Comparison of ENCODE assay signal across 11 cellular contexts in genomic region chr11:62667460-62667859, GRCh38. TPM values are rescaled to one million over a fixed set of nuclear protein-coding genes. Genes with fewer than 3 reads are reported as not detected.
DNase-seq lines count a peak whose midpoint lies in the region; ATAC-seq and TF ChIP-seq lines count a peak whose summit lies in the region.
"Had no signal": no experiment of that assay in that cellular context is flagged by ENCODE, and none has a peak within 500 bp of the region (broad histone marks: within the 10 kb centered on the region; RNA-seq: fewer than 3 reads in every experiment).

No MANE protein-coding gene starts in this region.

- no TSS peak for BruUV-seq in OCI-LY7 (replicated peaks; lab: Mats Ljungman, UMichigan)

- no peaks in the 10 kb centered on the region for H3K9me3 ChIP-seq in OCI-LY7 (ENCODE audit: low read length)
- no peaks in the 10 kb centered on the region for H3K9me3 ChIP-seq in skeletal muscle satellite cell (replicated peaks; ENCODE audit: low read length)
- no peaks in the 10 kb centered on the region for H3K9me3 ChIP-seq in upper lobe of left lung
- H3K9me3 ChIP-seq: tibial artery had no signal

- H3K27me3 Mint-ChIP-seq in activated CD4-positive, alpha-beta T cell treated with anti-CD3 and anti-CD28 coated beads, Interleukin-2, amount 10 ng/mL, durations not matched to agents 24 days and 14 days = no peaks in the 10 kb centered on the region
- no peaks in the 10 kb centered on the region for H3K27me3 Mint-ChIP-seq in chondrocyte (ENCODE audit: low read depth)

- no peak for DNase-seq in activated CD4-positive, alpha-beta T cell treated with anti-CD3 and anti-CD28 coated beads, Interleukin-2, amount 10 ng/mL, durations not matched to agents 24 days and 14 days
- DNase-seq in activated CD4-positive, alpha-beta T cell treated with anti-CD3 and anti-CD28 coated beads for 48 hours = no peak
- DNase-seq in OCI-LY7 (ENCODE audit: low spot score) (peak; percentile 20), chondrocyte (ENCODE audit: low spot score) (no peak), upper lobe of left lung (no peak)
- DNase-seq: dermis blood vessel endothelial cell; stimulated activated CD4-positive, alpha-beta T cell treated with anti-CD3 and anti-CD28 coated beads, Interleukin-4, amount 100 ng/mL, for 24 hours; tibial artery had no signal

- H3K4me1 ChIP-seq in OCI-LY7 (ENCODE audit: insufficient read depth, low read length, poor library complexity, severe bottlenecking) (peaks cover 52% of the 10 kb centered on the region), skeletal muscle satellite cell (ENCODE audit: control insufficient read depth, insufficient read depth, low read length) (peaks cover 28% of the 10 kb centered on the region), upper lobe of left lung (peaks cover 34 to 55% (median 40%) of the 10 kb centered on the region in 4 donors)

- 82 to 86% methylated on average over 2 of the region's 2 CpGs for WGBS in upper lobe of left lung, 2 donors

- no peaks in the 10 kb centered on the region for H3K9me3 Mint-ChIP-seq in activated CD4-positive, alpha-beta T cell treated with anti-CD3 and anti-CD28 coated beads, Interleukin-2, amount 10 ng/mL, durations not matched to agents 24 days and 14 days
- H3K9me3 Mint-ChIP-seq in chondrocyte (ENCODE audit: low read depth) = no peaks in the 10 kb centered on the region

- peaks cover 6% of the 10 kb centered on the region; the same call in 1 of the 2 replicates for H4K20me1 ChIP-seq in OCI-LY7 (ENCODE audit: insufficient read depth, low read length)

- no peak for TF ChIP-seq EP300 in upper lobe of left lung (IDR thresholded peaks at IDR 0.05)

- no peak for TF ChIP-seq POLR2A in upper lobe of left lung (IDR thresholded peaks at IDR 0.05)

- POLR2A ChIA-PET in OCI-LY7 (lab: Charles Lee) = interaction anchor here (0.7 to 8.3 kb wide), 7 partner anchors 14 to 174 kb away, joined by 3 to 159 read pairs (median 4); partner anchors contain the start of genes INTS5, MTA2, TMEM179B and TUT1

- H3K27me3 ChIP-seq in skeletal muscle satellite cell (ENCODE audit: control insufficient read depth, insufficient read depth, low read length) = no peaks in the 10 kb centered on the region
- no peaks in the 10 kb centered on the region for H3K27me3 ChIP-seq in upper lobe of left lung
- H3K27me3 ChIP-seq: tibial artery had no signal

- CTCF ChIA-PET in OCI-LY7 (lab: Charles Lee; ENCODE audit: unreplicated experiment) = no interaction called here

- H2AFZ ChIP-seq in OCI-LY7 (ENCODE audit: low read length) = no peak overlapping the region

- H3K4me3 ChIP-seq in OCI-LY7 (ENCODE audit: low read depth, low read length, poor library complexity, severe bottlenecking) (peak overlapping the region; percentile 86), skeletal muscle satellite cell (ENCODE audit: low read length) (no peak overlapping the region), upper lobe of left lung (peak overlapping the region in 1 of 4 donors; percentile 60)

- peaks cover 71% of the 10 kb centered on the region for H3K79me2 ChIP-seq in OCI-LY7 (ENCODE audit: insufficient read depth, low read depth, low read length)

- peak overlapping the region; percentile 98 for H3K4me3 Mint-ChIP-seq in activated CD4-positive, alpha-beta T cell treated with anti-CD3 and anti-CD28 coated beads, Interleukin-2, amount 10 ng/mL, durations not matched to agents 24 days and 14 days
- no peak overlapping the region for H3K4me3 Mint-ChIP-seq in chondrocyte (ENCODE audit: unreplicated experiment)

- intact Hi-C loops in activated CD4-positive, alpha-beta T cell treated with anti-CD3 and anti-CD28 coated beads, Interleukin-2, amount 10 ng/mL, durations not matched to agents 24 days and 14 days (cut with micrococcal nuclease) = loop anchor here (5.0 kb wide), 2 partner anchors 95 to 175 kb away; partner anchors contain the start of gene POLR2G
- intact Hi-C loops in OCI-LY7 (cut with micrococcal nuclease; ENCODE audit: unreplicated experiment) = loop anchor here (5.0 kb wide), 1 partner anchor 75 kb away; the partner anchor contains the start of gene TUT1

- H3K4me1 Mint-ChIP-seq in activated CD4-positive, alpha-beta T cell treated with anti-CD3 and anti-CD28 coated beads, Interleukin-2, amount 10 ng/mL, durations not matched to agents 24 days and 14 days = peaks cover 39% of the 10 kb centered on the region
- H3K4me1 Mint-ChIP-seq in chondrocyte (ENCODE audit: low read depth) = peaks cover 45% of the 10 kb centered on the region

- H3K9ac ChIP-seq in skeletal muscle satellite cell (ENCODE audit: low read depth, low read length) = peak overlapping the region; percentile 95

- TF ChIP-seq CTCF in OCI-LY7 (conservative IDR thresholded peaks at IDR 0.05; ENCODE audit: low read length) = no peak
- TF ChIP-seq CTCF in chondrocyte (IDR thresholded peaks at IDR 0.05) = no peak
- no peak for TF ChIP-seq CTCF in upper lobe of left lung (IDR thresholded peaks at IDR 0.05)

- H3K4me2 ChIP-seq in OCI-LY7 (ENCODE audit: low read length) (peak overlapping the region; percentile 89), skeletal muscle satellite cell (ENCODE audit: low read length) (peak overlapping the region; percentile 97)

- H3K9me2 ChIP-seq in OCI-LY7 (ENCODE audit: insufficient read depth, low read length) = no peaks in the 10 kb centered on the region

- no peak for ATAC-seq in GM18511 (IDR thresholded peaks at IDR 0.05; ENCODE audit: unreplicated experiment)
- ATAC-seq in upper lobe of left lung (ENCODE audit: low FRiP score in 2 of 2) = no peak
- ATAC-seq in GM18907 (IDR thresholded peaks at IDR 0.05; ENCODE audit: unreplicated experiment) = no peak

- H3K36me3 ChIP-seq in OCI-LY7 (ENCODE audit: insufficient read depth, low read length) = peaks cover 44% of the 10 kb centered on the region
- peaks cover 29% of the 10 kb centered on the region for H3K36me3 ChIP-seq in skeletal muscle satellite cell (ENCODE audit: insufficient read depth, low read length)
- peaks cover 3 to 13% (median 8%) of the 10 kb centered on the region in 4 donors for H3K36me3 ChIP-seq in upper lobe of left lung

- peaks cover 65% of the 10 kb centered on the region for H3K36me3 Mint-ChIP-seq in activated CD4-positive, alpha-beta T cell treated with anti-CD3 and anti-CD28 coated beads, Interleukin-2, amount 10 ng/mL, durations not matched to agents 24 days and 14 days (ENCODE audit: low read depth)
- H3K36me3 Mint-ChIP-seq in chondrocyte (ENCODE audit: low read depth) = peaks cover 7% of the 10 kb centered on the region

- H3K27ac Mint-ChIP-seq in activated CD4-positive, alpha-beta T cell treated with anti-CD3 and anti-CD28 coated beads, Interleukin-2, amount 10 ng/mL, durations not matched to agents 24 days and 14 days = peak overlapping the region; percentile 65
- peak overlapping the region; percentile 51 for H3K27ac Mint-ChIP-seq in chondrocyte (ENCODE audit: unreplicated experiment)

- H3K27ac ChIP-seq in OCI-LY7 (ENCODE audit: low read depth, low read length, poor library complexity, severe bottlenecking) = peak overlapping the region; percentile 94
- H3K27ac ChIP-seq in upper lobe of left lung = no peak overlapping the region

RNA-seq across cellular contexts. Expression of gene CSKMT, which starts 2.3 kb away (rescaled TPM):
- total RNA-seq in activated CD4-positive, alpha-beta T cell treated with anti-CD3 and anti-CD28 coated beads, Interleukin-2, amount 10 ng/mL, durations not matched to agents 24 days and 14 days = 59.5 and 60.9 TPM in 2 replicates
- total RNA-seq in OCI-LY7 (2014; rRNA removed; shearing (Covaris generic)) = 88.4 and 90.8 TPM in 2 replicates
- total RNA-seq in OCI-LY7 (2022) (52.6 and 80.1 TPM in 2 replicates), chondrocyte (7.8 to 8.4 TPM (median 8.4 TPM) in 3 replicates), upper lobe of left lung (10 to 100 TPM in 3 of 6 donors, 1 to 10 TPM in 3; 5.7 to 16.0 (median 10.0) TPM)
- total RNA-seq in skeletal muscle satellite cell (2012; rRNA removed) = 7.6 and 11.4 TPM in 2 replicates

RNA-seq across cellular contexts. Expression of gene C11orf98, which starts 2.5 kb away (rescaled TPM):
- 143 and 147 TPM in 2 replicates for total RNA-seq in activated CD4-positive, alpha-beta T cell treated with anti-CD3 and anti-CD28 coated beads, Interleukin-2, amount 10 ng/mL, durations not matched to agents 24 days and 14 days
- 148 and 194 TPM in 2 replicates for total RNA-seq in OCI-LY7 (2014; rRNA removed; shearing (Covaris generic))
- total RNA-seq in OCI-LY7 (2022) (84.4 and 105 TPM in 2 replicates), chondrocyte (39.0 to 61.1 TPM (median 47.5 TPM) in 3 replicates), upper lobe of left lung (10 to 100 TPM; 16.8 to 42.0 (median 30.6) TPM)
- 44.8 and 57.8 TPM in 2 replicates for total RNA-seq in skeletal muscle satellite cell (2012; rRNA removed)

RNA-seq across cellular contexts. Expression of gene UQCC3, which starts 4.0 kb away (rescaled TPM):
- total RNA-seq in activated CD4-positive, alpha-beta T cell treated with anti-CD3 and anti-CD28 coated beads, Interleukin-2, amount 10 ng/mL, durations not matched to agents 24 days and 14 days = 8.6 and 9.4 TPM in 2 replicates
- total RNA-seq in OCI-LY7 (2014; rRNA removed; shearing (Covaris generic)) = 40.0 and 40.3 TPM in 2 replicates
- total RNA-seq in OCI-LY7 (2022) (13.1 and 15.5 TPM in 2 replicates), chondrocyte (4.8 to 5.7 TPM (median 5.5 TPM) in 3 replicates), upper lobe of left lung (10 to 100 TPM in 1 of 6 donors, 1 to 10 TPM in 5; 5.0 to 12.6 (median 6.7) TPM)
- 5.9 and 7.4 TPM in 2 replicates for total RNA-seq in skeletal muscle satellite cell (2012; rRNA removed)

RNA-seq across cellular contexts. Expression of gene LBHD1, which starts 4.6 kb away (rescaled TPM):
- total RNA-seq in activated CD4-positive, alpha-beta T cell treated with anti-CD3 and anti-CD28 coated beads, Interleukin-2, amount 10 ng/mL, durations not matched to agents 24 days and 14 days = 21.5 and 23.0 TPM in 2 replicates
- total RNA-seq in OCI-LY7 (2014; rRNA removed; shearing (Covaris generic)) = 7.1 and 9.3 TPM in 2 replicates
- total RNA-seq in OCI-LY7 (2022) = 22.3 and 22.8 TPM in 2 replicates
- total RNA-seq in chondrocyte = 2.8 to 8.3 TPM (median 4.2 TPM) in 3 replicates
- total RNA-seq in skeletal muscle satellite cell (2012; rRNA removed) = 5.6 and 6.3 TPM in 2 replicates
- 10 to 100 TPM in 1 of 6 donors, 1 to 10 TPM in 5; 3.6 to 19.9 (median 6.8) TPM for total RNA-seq in upper lobe of left lung

RNA-seq across cellular contexts. Expression of gene UBXN1, which starts 11.4 kb away (rescaled TPM):
- 118 and 121 TPM in 2 replicates for total RNA-seq in activated CD4-positive, alpha-beta T cell treated with anti-CD3 and anti-CD28 coated beads, Interleukin-2, amount 10 ng/mL, durations not matched to agents 24 days and 14 days
- total RNA-seq in OCI-LY7 (2014; rRNA removed; shearing (Covaris generic)) = 101 and 123 TPM in 2 replicates
- 129 and 140 TPM in 2 replicates for total RNA-seq in OCI-LY7 (2022)
- 72.0 to 82.2 TPM (median 81.6 TPM) in 3 replicates for total RNA-seq in chondrocyte
- 74.3 and 81.3 TPM in 2 replicates for total RNA-seq in skeletal muscle satellite cell (2012; rRNA removed)
- total RNA-seq in upper lobe of left lung = 100 to 1,000 TPM; 104 to 186 (median 128) TPM
